Comparison of ENCODE assay signal across 2 cellular contexts in genomic region chr2:75528221-75528977, GRCh38.
TF ChIP-seq lines count a peak whose summit lies in the region.

No MANE protein-coding gene starts in this region.

TF ChIP-seq in IMR-90, 13 proteins besides CTCF, POLR2A, EP300 and RAD21:
- TF ChIP-seq FOS (IDR thresholded peaks at IDR 0.05; ENCODE audit: low read depth, low read length): no peak
- no peak for TF ChIP-seq NFE2L2 (IDR thresholded peaks at IDR 0.05; ENCODE audit: low read depth, low read length)
- TF ChIP-seq CEBPB (IDR thresholded peaks at IDR 0.05; ENCODE audit: low read depth, low read length): no peak
- no peak for TF ChIP-seq RCOR1 (IDR thresholded peaks at IDR 0.05; ENCODE audit: insufficient replicate concordance, low read length)
- no peak for TF ChIP-seq MAZ (IDR thresholded peaks at IDR 0.05; ENCODE audit: borderline replicate concordance, low read depth, low read length)
- no peak for TF ChIP-seq SMC3 (IDR thresholded peaks at IDR 0.05; ENCODE audit: low read depth, low read length)
- no peak for TF ChIP-seq MXI1 (IDR thresholded peaks at IDR 0.05; ENCODE audit: borderline replicate concordance, low read depth, low read length)
- TF ChIP-seq CHD1 (IDR thresholded peaks at IDR 0.05; ENCODE audit: low read depth, low read length): no peak
- no peak for TF ChIP-seq BHLHE40 (IDR thresholded peaks at IDR 0.05; ENCODE audit: low read depth, low read length)
- no peak for TF ChIP-seq MAFK (IDR thresholded peaks at IDR 0.05; ENCODE audit: low read depth, low read length)
- no peak for TF ChIP-seq RFX5 (IDR thresholded peaks at IDR 0.05; ENCODE audit: low read depth, low read length)
- TF ChIP-seq USF2 (IDR thresholded peaks at IDR 0.05; ENCODE audit: low read depth, low read length): no peak
- TF ChIP-seq ELK1 (IDR thresholded peaks at IDR 0.05; ENCODE audit: borderline replicate concordance, low read depth, low read length): no peak
TF ChIP-seq in IMR-90: peak in this region for 0.

TF ChIP-seq in WTC11, 78 proteins besides CTCF, POLR2A, EP300 and RAD21:
- TF ChIP-seq MYBL2 (CRISPR knock-in tag; IDR thresholded peaks at IDR 0.05) (no peak), RELA (CRISPR knock-in tag; IDR thresholded peaks at IDR 0.05; ENCODE audit: borderline replicate concordance) (no peak)
